Comparison of ENCODE assay signal across 1 cellular context in genomic region chr6:35049885-35050284, GRCh38.
TF ChIP-seq lines count a peak whose summit lies in the region.

No MANE protein-coding gene starts in this region.

TF ChIP-seq in H1, 55 proteins besides CTCF, POLR2A, EP300 and RAD21 (continued from another document):
- no peak for TF ChIP-seq E2F6 (IDR thresholded peaks at IDR 0.05)
TF ChIP-seq in H1: peak in this region for 0.
